In the genomic region with DNA sequence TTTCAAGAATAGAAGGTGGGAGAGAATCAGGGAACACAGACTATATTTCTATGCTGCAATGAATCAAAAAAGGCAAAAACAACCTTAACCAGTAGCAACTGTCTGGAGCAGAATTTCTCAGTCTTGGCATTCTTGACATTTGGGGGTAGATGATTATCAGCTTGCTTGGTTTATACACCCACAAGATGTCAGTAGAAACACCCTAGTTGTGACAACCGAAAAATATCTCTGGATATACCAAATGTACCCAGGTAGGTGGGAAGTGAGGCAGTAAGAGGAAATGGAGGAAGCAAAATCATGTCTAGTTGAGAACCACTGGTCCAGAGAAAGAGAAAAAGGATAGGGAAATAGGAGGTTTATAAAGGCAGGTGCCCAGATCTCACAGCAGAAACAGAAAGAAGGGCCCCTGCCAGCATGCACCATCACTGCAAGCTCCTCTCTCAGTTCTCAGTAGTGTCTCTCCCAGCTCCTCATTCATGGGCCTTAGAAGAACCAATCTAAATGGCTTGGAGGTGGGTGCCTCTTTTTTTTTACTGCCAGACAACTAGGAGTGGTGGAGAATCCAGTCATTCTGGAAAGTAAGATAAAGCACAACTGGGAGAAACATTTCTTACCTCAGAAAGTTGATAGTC, we compare ENCODE assay signal across 1 cellular context.
TF ChIP-seq lines count a peak whose summit lies in the region.

No MANE protein-coding gene starts in this region.

TF ChIP-seq in HepG2, 621 proteins besides CTCF, POLR2A, EP300 and RAD21 (continued from another document):
- TF ChIP-seq, protein P1, sequence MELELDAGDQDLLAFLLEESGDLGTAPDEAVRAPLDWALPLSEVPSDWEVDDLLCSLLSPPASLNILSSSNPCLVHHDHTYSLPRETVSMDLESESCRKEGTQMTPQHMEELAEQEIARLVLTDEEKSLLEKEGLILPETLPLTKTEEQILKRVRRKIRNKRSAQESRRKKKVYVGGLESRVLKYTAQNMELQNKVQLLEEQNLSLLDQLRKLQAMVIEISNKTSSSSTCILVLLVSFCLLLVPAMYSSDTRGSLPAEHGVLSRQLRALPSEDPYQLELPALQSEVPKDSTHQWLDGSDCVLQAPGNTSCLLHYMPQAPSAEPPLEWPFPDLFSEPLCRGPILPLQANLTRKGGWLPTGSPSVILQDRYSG (CRISPR knock-in tag; IDR thresholded peaks at IDR 0.05) = no peak
TF ChIP-seq in HepG2: peak in this region for 0.
